In the genomic region with DNA sequence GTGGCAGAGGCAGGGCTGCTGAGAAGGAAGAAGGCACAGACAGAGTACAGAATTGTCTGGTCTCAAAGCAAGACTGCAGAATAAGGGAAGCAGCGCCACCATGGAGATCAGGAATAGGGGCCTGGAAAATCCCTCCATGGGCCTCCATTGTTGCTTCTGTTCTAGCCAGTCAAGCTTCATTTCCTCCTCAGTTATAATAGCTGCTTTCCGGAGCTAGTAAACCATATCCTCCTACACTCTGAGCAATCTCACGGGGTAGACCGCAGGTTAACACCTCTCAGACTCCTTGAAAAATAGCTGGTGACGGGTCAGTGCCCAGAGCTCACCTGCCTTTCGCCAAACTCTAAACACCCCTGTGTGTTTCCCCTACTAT, we compare ENCODE assay signal across 8 cellular contexts. TPM values are rescaled to one million over a fixed set of nuclear protein-coding genes. Genes with fewer than 3 reads are reported as not detected.
DNase-seq lines count a peak whose midpoint lies in the region; ATAC-seq and TF ChIP-seq lines count a peak whose summit lies in the region.

No MANE protein-coding gene starts in this region.

- no peak overlapping the region for H3K27ac Mint-ChIP-seq in MCF 10A (ENCODE audit: low read depth, unreplicated experiment)

- CTCF ChIA-PET in MCF 10A (lab: Yijun Ruan, JAX): interaction anchor here (0.6 to 5.2 kb wide), 4 partner anchors 9 to 78 kb away, joined by 3 to 51 read pairs (median 8); a partner anchor contains a TSS

- no peaks in the 10 kb centered on the region for H3K36me3 Mint-ChIP-seq in MCF 10A (ENCODE audit: insufficient read depth, unreplicated experiment)

- intact Hi-C loops in testis (cut with DNase I; ENCODE audit: low total_unique reads) (no loop called here), MCF 10A (cut with micrococcal nuclease) (no loop called here)

- peak; percentile 53 for ATAC-seq in HG02981 (IDR thresholded peaks at IDR 0.05; ENCODE audit: unreplicated experiment)

- H3K4me1 ChIP-seq in esophagus (ENCODE audit: control insufficient read depth in 2 of 2, insufficient read depth in 2 of 2, low read length in 1 of 2) (no peaks in the 10 kb centered on the region), testis (peaks cover 3% of the 10 kb centered on the region)

- peaks cover 67% of the 10 kb centered on the region for H3K27me3 Mint-ChIP-seq in MCF 10A (ENCODE audit: insufficient read depth, unreplicated experiment)

- H3K4me1 Mint-ChIP-seq in MCF 10A (ENCODE audit: insufficient read depth, unreplicated experiment): peaks cover 5% of the 10 kb centered on the region

- 51 to 64% methylated on average over 6 of the region's 6 CpGs for WGBS in esophagus, 2 donors
- WGBS in testis, 2 donors: 69 to 73% methylated on average over 6 of the region's 6 CpGs

- TF ChIP-seq CTCF in WERI-Rb-1 (IDR thresholded peaks at IDR 0.05; ENCODE audit: low read depth, low read length) (no peak), testis (IDR thresholded peaks at IDR 0.05) (no peak), MCF 10A (IDR thresholded peaks at IDR 0.05; ENCODE audit: unreplicated experiment) (no peak)

- H3K9me3 ChIP-seq in WERI-Rb-1 (ENCODE audit: severe bottlenecking): no peaks in the 10 kb centered on the region
- no peaks in the 10 kb centered on the region for H3K9me3 ChIP-seq in esophagus (ENCODE audit: control insufficient read depth in 2 of 2, insufficient read depth in 1 of 2, low read depth in 1 of 2, low read length in 1 of 2)
- H3K9me3 ChIP-seq in testis: no peaks in the 10 kb centered on the region

- no peak for TF ChIP-seq POLR2A in testis (IDR thresholded peaks at IDR 0.05)

- H3K27me3 ChIP-seq in WERI-Rb-1 (ENCODE audit: insufficient read depth, low read depth, severe bottlenecking): no peaks in the 10 kb centered on the region
- no peaks in the 10 kb centered on the region for H3K27me3 ChIP-seq in esophagus (ENCODE audit: control insufficient read depth in 1 of 2, insufficient read depth in 2 of 2, low read length in 2 of 2)
- H3K27me3 ChIP-seq in testis: no peaks in the 10 kb centered on the region

- H3K27ac ChIP-seq in WERI-Rb-1 (peak overlapping the region; percentile 4; the same call in 1 of the 2 replicates), esophagus (ENCODE audit: low read depth in 2 of 2, low read length in 1 of 2) (peak overlapping the region; percentile 69 to 88), testis (peak overlapping the region in 1 of 2 donors; percentile 70)

- H3K4me3 ChIP-seq in WERI-Rb-1 (ENCODE audit: low read depth, low read length): no peak overlapping the region
- no peak overlapping the region for H3K4me3 ChIP-seq in esophagus (ENCODE audit: low read depth in 1 of 2, low read length in 2 of 2)
- H3K4me3 ChIP-seq in testis: no peak overlapping the region

- BruUV-seq in MCF 10A (replicated peaks; lab: Mats Ljungman, UMichigan): no TSS peak

- POLR2A ChIA-PET in MCF 10A (lab: Yijun Ruan, JAX): interaction anchor here (0.7 to 4.1 kb wide), 4 partner anchors 26 to 829 kb away, joined by 5 to 21 read pairs (median 8); a partner anchor contains a TSS

- H3K36me3 ChIP-seq in WERI-Rb-1: no peaks in the 10 kb centered on the region
- H3K36me3 ChIP-seq in esophagus (ENCODE audit: control insufficient read depth in 2 of 2, insufficient read depth in 2 of 2, low read length in 1 of 2): no peaks in the 10 kb centered on the region
- H3K36me3 ChIP-seq in testis (ENCODE audit: low read depth, missing control alignments): no peaks in the 10 kb centered on the region

- DNase-seq in activated CD8-positive, alpha-beta memory T cell treated with anti-CD3 and anti-CD28 coated beads for 24 hours: peak; percentile 72
- no peak for DNase-seq in activated CD8-positive, alpha-beta memory T cell treated with anti-CD3 and anti-CD28 coated beads, Interleukin-2, amount 50 U/mL, for 48 hours
- DNase-seq in WERI-Rb-1 (no peak), testis (no peak), MCF 10A (ENCODE audit: unreplicated experiment) (no peak)
- DNase-seq in stimulated activated CD8-positive, alpha-beta memory T cell treated with anti-CD3 and anti-CD28 coated beads, Interleukin-4, amount 100 ng/mL, for 48 hours: peak; percentile 58

- H3K9me3 Mint-ChIP-seq in MCF 10A (ENCODE audit: unreplicated experiment): no peaks in the 10 kb centered on the region

- no peak overlapping the region for H3K4me3 Mint-ChIP-seq in MCF 10A (ENCODE audit: unreplicated experiment)

RNA-seq across cellular contexts. Expression of a gene that starts 0.6 kb away (rescaled TPM):
- polyA plus RNA-seq in esophagus: 1 to 10 TPM; 2.5 to 7.3 TPM
- total RNA-seq in testis: 1 to 10 TPM; 4.9 to 6.0 TPM
- polyA plus RNA-seq in testis (ENCODE audit: insufficient read depth, low read depth, low replicate concordance): 46.1 TPM
- not detected in 2 replicates for total RNA-seq in MCF 10A (2022)

RNA-seq across cellular contexts. Expression of a gene that starts 11.5 kb away (rescaled TPM):
- polyA plus RNA-seq in esophagus (10 to 100 TPM; 11.3 to 14.4 TPM), testis (ENCODE audit: insufficient read depth, low read depth, low replicate concordance) (54.5 TPM)
- total RNA-seq in testis (10 to 100 TPM; 10.1 to 19.8 TPM), MCF 10A (2022) (2.4 and 2.9 TPM in 2 replicates)

RNA-seq across cellular contexts. Expression of a gene that starts 27.0 kb away (rescaled TPM):
- polyA plus RNA-seq in esophagus: 10 to 100 TPM; 86.9 to 97.6 TPM
- total RNA-seq in testis: 100 to 1,000 TPM; 312 to 334 TPM
- polyA plus RNA-seq in testis (ENCODE audit: insufficient read depth, low read depth, low replicate concordance): 299 TPM
- total RNA-seq in MCF 10A (2022): 201 and 223 TPM in 2 replicates

Comparison
In these comparisons a context has a peak if more than half of its experiments do, and no peak if none do; other contexts are left out.
1. DNase-seq: peak in activated CD8-positive, alpha-beta memory T cell treated with anti-CD3 and anti-CD28 coated beads for 24 hours (single experiment) and stimulated activated CD8-positive, alpha-beta memory T cell treated with anti-CD3 and anti-CD28 coated beads, Interleukin-4, amount 100 ng/mL, for 48 hours (single experiment); none in activated CD8-positive, alpha-beta memory T cell treated with anti-CD3 and anti-CD28 coated beads, Interleukin-2, amount 50 U/mL, for 48 hours (single experiment), WERI-Rb-1 (single experiment), testis (single experiment) and MCF 10A (single experiment).